In the genomic region with DNA sequence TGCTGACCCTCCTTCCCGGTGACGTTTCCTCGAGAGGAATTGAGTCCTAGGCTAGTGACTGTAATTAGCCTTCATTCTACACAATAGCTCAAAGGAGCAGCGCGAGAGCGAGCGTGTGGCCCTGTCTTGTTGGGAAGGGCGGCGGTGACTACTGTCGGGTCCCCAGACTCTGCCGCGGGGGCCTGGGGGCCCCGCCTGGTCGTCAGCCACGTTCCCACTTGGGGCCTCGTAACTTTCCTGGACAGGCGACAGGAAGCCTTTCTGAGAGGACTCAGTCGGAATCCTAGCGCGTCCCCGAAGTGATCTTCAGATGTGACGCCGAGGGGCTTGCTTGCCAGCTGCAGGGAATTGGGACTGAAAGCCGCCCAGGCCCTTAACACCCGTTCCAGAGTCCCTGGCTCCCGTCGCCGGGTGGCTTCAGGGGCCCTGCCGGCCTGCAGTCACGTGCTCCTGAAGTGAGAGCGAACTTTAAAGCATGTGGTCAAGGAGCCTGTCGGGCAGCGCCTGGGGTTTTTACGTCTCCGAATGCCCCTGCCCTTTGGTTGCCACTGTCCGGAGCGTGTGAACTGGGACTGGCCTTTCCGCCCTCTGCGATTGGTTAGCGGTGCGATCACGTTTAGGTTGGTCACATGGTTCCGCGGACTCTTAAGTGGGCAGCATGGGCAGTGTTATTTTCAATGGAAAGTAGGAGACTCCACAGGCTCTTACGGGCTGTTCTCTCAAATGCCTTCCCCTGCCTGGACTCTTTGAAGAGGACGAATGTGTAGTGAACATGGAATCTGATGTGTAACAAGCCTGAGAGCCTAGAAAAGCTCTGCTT, we compare ENCODE assay signal across 8 cellular contexts. TPM values are rescaled to one million over a fixed set of nuclear protein-coding genes. Genes with fewer than 3 reads are reported as not detected.
DNase-seq lines count a peak whose midpoint lies in the region; ATAC-seq and TF ChIP-seq lines count a peak whose summit lies in the region.

No MANE protein-coding gene starts in this region.

- ATAC-seq in HG02938 (IDR thresholded peaks at IDR 0.05; ENCODE audit: unreplicated experiment) (peak; percentile 1), HG03135 (IDR thresholded peaks at IDR 0.05; ENCODE audit: unreplicated experiment) (no peak)
- no peak for ATAC-seq in effector memory CD8-positive, alpha-beta T cell (replicated peaks)
- ATAC-seq in stimulated activated naive CD8-positive, alpha-beta T cell treated with anti-CD3 and anti-CD28 coated beads, Interleukin-15, amount 100 ng/mL, for 72 hours, result no peak

- H3K27ac ChIP-seq in SJCRH30, result peak overlapping the region; percentile 26; the same call in 1 of the 2 replicates

- H3K27me3 ChIP-seq in SJCRH30, result no peaks in the 10 kb centered on the region

- 7 to 11% methylated on average over 34 of the region's 46 CpGs for WGBS in lower leg skin, 2 donors

- intact Hi-C loops in lower leg skin (cut with DNase I; ENCODE audit: low total_unique reads), result no loop called here

- no peaks in the 10 kb centered on the region for H3K9me3 ChIP-seq in SJCRH30 (replicated peaks)

- H3K4me3 Mint-ChIP-seq in effector memory CD8-positive, alpha-beta T cell, result peak overlapping the region; percentile 82 to 95
- H3K4me3 Mint-ChIP-seq in stimulated activated naive CD8-positive, alpha-beta T cell treated with anti-CD3 and anti-CD28 coated beads, Interleukin-15, amount 100 ng/mL, for 72 hours, result peak overlapping the region; percentile 84 to 99

- no peaks in the 10 kb centered on the region; the same call in 1 of the 2 replicates for H3K4me1 ChIP-seq in SJCRH30

- H3K27me3 Mint-ChIP-seq in effector memory CD8-positive, alpha-beta T cell, result peaks cover 51 to 56% of the 10 kb centered on the region in 2 donors
- peaks cover 76% of the 10 kb centered on the region for H3K27me3 Mint-ChIP-seq in stimulated activated naive CD8-positive, alpha-beta T cell treated with anti-CD3 and anti-CD28 coated beads, Interleukin-15, amount 100 ng/mL, for 72 hours

- H3K27ac Mint-ChIP-seq in effector memory CD8-positive, alpha-beta T cell, result no peak overlapping the region
- peak overlapping the region in 1 of 2 donors; percentile 59 for H3K27ac Mint-ChIP-seq in stimulated activated naive CD8-positive, alpha-beta T cell treated with anti-CD3 and anti-CD28 coated beads, Interleukin-15, amount 100 ng/mL, for 72 hours

- H3K9me3 Mint-ChIP-seq in effector memory CD8-positive, alpha-beta T cell, result no peaks in the 10 kb centered on the region
- H3K9me3 Mint-ChIP-seq in stimulated activated naive CD8-positive, alpha-beta T cell treated with anti-CD3 and anti-CD28 coated beads, Interleukin-15, amount 100 ng/mL, for 72 hours, result peaks cover 3 to 4% of the 10 kb centered on the region in 2 donors

- no peak for TF ChIP-seq POLR2A in lower leg skin (IDR thresholded peaks at IDR 0.05)

- H3K4me3 ChIP-seq in SJCRH30, result peak overlapping the region; percentile 86
- H3K4me3 ChIP-seq in lower leg skin (ENCODE audit: low read depth, poor library complexity, severe bottlenecking), result peak overlapping the region; percentile 54

- DNase-seq in Daoy (ENCODE audit: low read depth) (peak; percentile 65), SJCRH30 (peak; percentile 19 to 40), lower leg skin (ENCODE audit: low spot score in 2 of 2) (peak; percentile 19 to 84)
- no peak for DNase-seq in effector memory CD8-positive, alpha-beta T cell
- DNase-seq in stimulated activated naive CD8-positive, alpha-beta T cell treated with anti-CD3 and anti-CD28 coated beads, Interleukin-15, amount 100 ng/mL, for 72 hours, result peak; percentile 16 to 20
- DNase-seq in activated CD4-positive, CD25-positive, alpha-beta regulatory T cell (lab: John Stamatoyannopoulos, UW), result no peak

- peaks cover 3% of the 10 kb centered on the region for H3K36me3 Mint-ChIP-seq in effector memory CD8-positive, alpha-beta T cell (ENCODE audit: insufficient read depth)

- TF ChIP-seq CTCF in lower leg skin (IDR thresholded peaks at IDR 0.05), result no peak

- no peaks in the 10 kb centered on the region for H3K36me3 ChIP-seq in SJCRH30

- peaks cover 14 to 19% of the 10 kb centered on the region in 2 donors for H3K4me1 Mint-ChIP-seq in effector memory CD8-positive, alpha-beta T cell (ENCODE audit: low read depth in 2 of 2)
- peaks cover 31% of the 10 kb centered on the region for H3K4me1 Mint-ChIP-seq in stimulated activated naive CD8-positive, alpha-beta T cell treated with anti-CD3 and anti-CD28 coated beads, Interleukin-15, amount 100 ng/mL, for 72 hours

RNA-seq across cellular contexts. Expression of a gene that starts 1.7 kb away (rescaled TPM):
- total RNA-seq in Daoy (2014; rRNA removed; shearing (Covaris generic)), result 9.5 and 14.8 TPM in 2 replicates
- 4.5 and 4.8 TPM in 2 replicates for total RNA-seq in SJCRH30 (2014; rRNA removed; shearing (Covaris generic))
- 1 to 10 TPM; 1.6 to 9.6 (median 3.2) TPM for total RNA-seq in lower leg skin

Comparison
In these comparisons a context has a peak if more than half of its experiments do, and no peak if none do; other contexts are left out.
1. DNase-seq: peak in Daoy (single experiment), SJCRH30 (2 of 2), lower leg skin (2 of 2) and stimulated activated naive CD8-positive, alpha-beta T cell treated with anti-CD3 and anti-CD28 coated beads, Interleukin-15, amount 100 ng/mL, for 72 hours (2 of 2); none in effector memory CD8-positive, alpha-beta T cell (0 of 3) and activated CD4-positive, CD25-positive, alpha-beta regulatory T cell (0 of 4).